Comparison of ENCODE assay signal across 8 cellular contexts in the genomic region with DNA sequence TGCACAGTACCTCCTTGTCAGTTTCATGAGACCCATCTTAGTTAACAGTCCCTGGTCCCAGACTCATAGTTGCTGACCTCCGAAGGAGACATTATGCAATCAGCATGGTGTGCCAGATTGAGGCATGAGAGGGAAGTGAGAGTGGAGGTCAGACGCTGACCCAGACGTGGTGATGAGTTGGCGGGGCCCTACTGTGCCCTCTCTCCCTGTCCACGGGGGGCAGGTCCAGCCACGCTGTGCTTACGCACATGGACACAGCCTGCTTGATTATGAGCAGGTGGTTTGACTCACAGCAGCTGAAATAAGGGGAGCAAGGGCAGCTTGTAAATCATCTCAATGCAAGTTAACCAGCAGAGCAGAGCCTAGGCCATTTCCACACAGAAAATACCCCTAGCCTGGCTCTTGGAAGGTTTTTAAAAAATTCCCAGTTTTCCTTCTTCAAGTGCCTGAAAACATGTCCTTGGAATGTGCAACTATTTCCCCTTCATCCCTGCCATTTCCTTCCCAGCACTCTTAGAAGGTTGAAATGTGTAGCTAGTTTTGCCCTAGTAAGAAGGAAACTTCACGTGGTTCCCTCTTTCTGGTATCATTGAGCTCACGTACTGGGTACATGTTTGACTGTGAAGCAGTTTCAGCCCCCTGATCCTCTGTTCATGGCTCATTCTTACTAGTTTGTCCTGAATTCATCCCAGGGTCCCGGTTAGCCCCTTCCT.
DNase-seq lines count a peak whose midpoint lies in the region; ATAC-seq and TF ChIP-seq lines count a peak whose summit lies in the region.

No MANE protein-coding gene starts in this region.

- H3K36me3 ChIP-seq in DND-41 (ENCODE audit: insufficient read depth, low read length) (peaks cover 91% of the 10 kb centered on the region), spleen (peaks cover 0 to 100% (median 30%) of the 10 kb centered on the region in 6 donors)

- H3K4me1 ChIP-seq in DND-41 (ENCODE audit: insufficient read depth, low read length) (peaks cover under 1% of the 10 kb centered on the region), spleen (peaks cover 0 to 74% (median 33%) of the 10 kb centered on the region in 6 donors)

- H3K4me3 ChIP-seq in DND-41 (ENCODE audit: low read depth in 1 of 2, low read length in 2 of 2): no peak overlapping the region
- H3K4me3 ChIP-seq in NB4 (ENCODE audit: low read depth, low read length): no peak overlapping the region
- H3K4me3 ChIP-seq in spleen: no peak overlapping the region

- ATAC-seq in DND-41 (ENCODE audit: insufficient read depth, low read depth): no peak
- peak; percentile 53 for ATAC-seq in GM21576 (IDR thresholded peaks at IDR 0.05; ENCODE audit: unreplicated experiment)

- no peaks in the 10 kb centered on the region for H3K79me2 ChIP-seq in DND-41 (ENCODE audit: insufficient read depth, low read length)

- no peaks in the 10 kb centered on the region for H4K20me1 ChIP-seq in DND-41 (ENCODE audit: insufficient read depth, low read length)

- no peak overlapping the region for H2AFZ ChIP-seq in DND-41 (ENCODE audit: low read depth, low read length)

- DNase-seq in DND-41 (no peak), NB4 (ENCODE audit: low read depth) (peak; percentile 94), head of caudate nucleus (peak in 41 of 42 donors; percentile 11 to 86 (median 60)), spleen (peak; percentile 85), T-helper 2 cell (no peak), RWPE1 (ENCODE audit: low spot score) (no peak)
- DNase-seq in activated T-cell treated with anti-CD3 and anti-CD28 coated beads, Interleukin-2, amount 50 U/mL, for 1 hour: no peak

- CTCF ChIA-PET in RWPE1 (lab: Yijun Ruan, JAX): interaction anchor here (0.5 to 0.8 kb wide), 2 partner anchors 132 to 1853 kb away, joined by 3 to 6 read pairs; no protein-coding TSS in a partner anchor

- POLR2A ChIA-PET in RWPE1 (lab: Yijun Ruan, JAX; ENCODE audit: low non-redundant PET): no interaction called here

- WGBS in spleen, 5 donors: 32 to 46% (median 37%) methylated on average over 10 of the region's 10 CpGs

- intact Hi-C loops in head of caudate nucleus (cut with DNase I) (no loop called here), spleen (cut with DNase I; ENCODE audit: low total_unique reads) (no loop called here)

- no peak for TF ChIP-seq POLR2A in NB4 (IDR thresholded peaks at IDR 0.05; ENCODE audit: extremely low read depth, insufficient read length)
- TF ChIP-seq POLR2A in spleen (IDR thresholded peaks at IDR 0.05): no peak

- H3K27ac ChIP-seq in DND-41 (ENCODE audit: low read length): peak overlapping the region; percentile 9; the same call in 1 of the 2 replicates
- H3K27ac ChIP-seq in spleen: peak overlapping the region in 5 of 8 donors; percentile 1 to 59 (median 37)
- no peak overlapping the region for H3K27ac ChIP-seq in RWPE1

- peaks cover 8% of the 10 kb centered on the region for H3K9me3 ChIP-seq in DND-41 (ENCODE audit: insufficient read depth, low read length, severe bottlenecking)
- H3K9me3 ChIP-seq in spleen: peaks cover 0 to 9% (median 2%) of the 10 kb centered on the region in 8 donors

- H3K9ac ChIP-seq in DND-41 (ENCODE audit: low read depth, low read length): no peak overlapping the region

- TF ChIP-seq CTCF in DND-41 (IDR thresholded peaks at IDR 0.05; ENCODE audit: borderline replicate concordance, extremely low read depth, low read length, poor library complexity, severe bottlenecking): no peak
- TF ChIP-seq CTCF in NB4 (IDR thresholded peaks at IDR 0.05; ENCODE audit: low read depth, low read length): no peak
- no peak for TF ChIP-seq CTCF in spleen (IDR thresholded peaks at IDR 0.05 in 8 of 11, conservative IDR thresholded peaks at IDR 0.05 in 3 of 11)
- no peak for TF ChIP-seq CTCF in RWPE1 (conservative IDR thresholded peaks at IDR 0.05; ENCODE audit: low read depth)

- H3K27me3 ChIP-seq in DND-41 (ENCODE audit: insufficient read depth, low read length, poor library complexity) (no peaks in the 10 kb centered on the region), spleen (replicated peaks in 1 of 7) (peaks cover 0 to 17% (median 5%) of the 10 kb centered on the region in 7 donors)

- no peak overlapping the region for H3K4me2 ChIP-seq in DND-41 (ENCODE audit: insufficient read depth, low read length)

Comparison
In these comparisons a context has a peak if more than half of its experiments do, and no peak if none do; other contexts are left out.
1. DNase-seq: peak in NB4 (single experiment), head of caudate nucleus (41 of 42) and spleen (single experiment); none in DND-41 (single experiment), T-helper 2 cell (0 of 5), RWPE1 (single experiment) and activated T-cell treated with anti-CD3 and anti-CD28 coated beads, Interleukin-2, amount 50 U/mL, for 1 hour (single experiment).